In genomic region chr22:20479612-20480196, GRCh38 we compare ENCODE assay signal across 1 cellular context.
TF ChIP-seq lines count a peak whose summit lies in the region.

No MANE protein-coding gene starts in this region.

TF ChIP-seq in K562, 482 proteins besides CTCF, POLR2A, EP300 and RAD21 (continued from another document):
- 0 out of 2 replicates have a peak, but pooled peaks have one; percentile 12 for TF ChIP-seq ZNF217 (CRISPR knock-in tag; IDR thresholded peaks at IDR 0.05)
- TF ChIP-seq ZNF316 (IDR thresholded peaks at IDR 0.05) = peak; percentile 45; the same call in 1 of the 2 replicates
- no peak for TF ChIP-seq FOS (IDR thresholded peaks at IDR 0.05; ENCODE audit: extremely low read depth, insufficient read length)
- TF ChIP-seq ETV5 (CRISPR knock-in tag; IDR thresholded peaks at IDR 0.05; ENCODE audit: low read depth) = no peak
- no peak for TF ChIP-seq FOXA3 (CRISPR knock-in tag; conservative IDR thresholded peaks at IDR 0.05 in 1 of 2, IDR thresholded peaks at IDR 0.05 in 1 of 2)
- TF ChIP-seq SMARCA5 (IDR thresholded peaks at IDR 0.05) = peak; percentile 62
- TF ChIP-seq PCBP2 (IDR thresholded peaks at IDR 0.05; ENCODE audit: low read depth, low read length, poor library complexity, severe bottlenecking) = no peak
- no peak for TF ChIP-seq NR2C1 (IDR thresholded peaks at IDR 0.05)
- TF ChIP-seq NR2C1 (tag; IDR thresholded peaks at IDR 0.05) = no peak
- no peak for TF ChIP-seq MTA3 (IDR thresholded peaks at IDR 0.05; ENCODE audit: borderline replicate concordance)
- no peak for TF ChIP-seq ZBTB8A (IDR thresholded peaks at IDR 0.05; ENCODE audit: partially characterized antibody)
- TF ChIP-seq ZNF140 (CRISPR knock-in tag; IDR thresholded peaks at IDR 0.05) = no peak
- no peak for TF ChIP-seq GTF2A2 (tag; IDR thresholded peaks at IDR 0.05)
- TF ChIP-seq DPF2 (IDR thresholded peaks at IDR 0.05) = peak; percentile 53; the same call in 1 of the 2 replicates
- TF ChIP-seq DNMT1 (IDR thresholded peaks at IDR 0.05) = no peak
- 0 out of 4 replicates have a peak, but pooled peaks of 1 of the 2 experiments have one; percentile 9 for TF ChIP-seq RCOR1 (IDR thresholded peaks at IDR 0.05; ENCODE audit: borderline replicate concordance in 1 of 2, low read depth in 2 of 2, low read length in 2 of 2)
- no peak for TF ChIP-seq ZNF639 (CRISPR knock-in tag; conservative IDR thresholded peaks at IDR 0.05 in 1 of 2, IDR thresholded peaks at IDR 0.05 in 1 of 2)
- TF ChIP-seq E2F4 (CRISPR knock-in tag; IDR thresholded peaks at IDR 0.05; ENCODE audit: low read depth) = no peak
- peak; percentile 38; the same call in 1 of the 2 replicates for TF ChIP-seq HBP1 (CRISPR knock-in tag; IDR thresholded peaks at IDR 0.05)
- no peak; the same call in 1 of the 2 replicates for TF ChIP-seq HSF4 (CRISPR knock-in tag; IDR thresholded peaks at IDR 0.05; ENCODE audit: borderline replicate concordance)
- no peak for TF ChIP-seq MTA1 (IDR thresholded peaks at IDR 0.05; ENCODE audit: borderline replicate concordance)
- TF ChIP-seq ZBTB34 (CRISPR knock-in tag; IDR thresholded peaks at IDR 0.05) = no peak
- TF ChIP-seq USF1 (CRISPR knock-in tag; IDR thresholded peaks at IDR 0.05) = 0 out of 2 replicates have a peak, but pooled peaks have one; percentile 15
- no peak for TF ChIP-seq RERE (CRISPR knock-in tag; IDR thresholded peaks at IDR 0.05; ENCODE audit: borderline replicate concordance)
